Comparison of ENCODE assay signal across 24 cellular contexts in the genomic region with DNA sequence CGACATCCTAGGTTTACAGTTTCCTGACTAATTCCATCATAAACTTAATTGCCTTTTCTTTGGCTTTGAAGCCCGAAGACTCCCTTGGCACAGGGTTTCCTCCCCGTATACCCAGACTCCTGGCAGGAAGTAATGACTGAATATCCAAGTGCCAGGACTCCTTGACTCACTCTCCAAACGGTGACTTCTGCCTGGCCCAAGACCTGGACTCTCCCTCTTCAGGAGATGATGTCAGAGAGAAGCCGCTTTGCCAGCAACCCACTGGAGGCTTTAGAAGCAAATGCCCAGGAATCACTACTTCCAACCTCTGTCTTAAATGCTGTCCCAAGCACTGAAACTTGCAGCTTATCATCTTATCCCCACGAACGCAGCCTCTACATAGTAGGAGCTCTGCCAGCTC.
DNase-seq lines count a peak whose midpoint lies in the region; ATAC-seq, FAIRE-seq and TF ChIP-seq lines count a peak whose summit lies in the region.
"Had no signal": no experiment of that assay in that cellular context is flagged by ENCODE, and none has a peak within 500 bp of the region (broad histone marks: within the 10 kb centered on the region; RNA-seq: fewer than 3 reads in every experiment).

No MANE protein-coding gene starts in this region.

- H3K4me3 Mint-ChIP-seq in neural progenitor cell: no peak overlapping the region
- H3K4me3 Mint-ChIP-seq: activated CD4-positive, alpha-beta T cell treated with anti-CD3 and anti-CD28 coated beads, Interleukin-2, amount 10 ng/mL, durations not matched to agents 24 days and 14 days; activated naive CD4-positive, alpha-beta T cell treated with anti-CD3 and anti-CD28 coated beads, Interleukin-2, amount 50 U/mL, for 24 hours; naive thymus-derived CD8-positive, alpha-beta T cell; T-helper 17 cell had no signal

- H3K36me3 Mint-ChIP-seq in neural progenitor cell: no peaks in the 10 kb centered on the region

- H3K4me2 ChIP-seq in neural progenitor cell: no peak overlapping the region

- no peak overlapping the region for H3K27ac Mint-ChIP-seq in neural progenitor cell
- H3K27ac Mint-ChIP-seq: activated CD4-positive, alpha-beta T cell treated with anti-CD3 and anti-CD28 coated beads, Interleukin-2, amount 10 ng/mL, durations not matched to agents 24 days and 14 days; activated naive CD4-positive, alpha-beta T cell treated with anti-CD3 and anti-CD28 coated beads, Interleukin-2, amount 50 U/mL, for 24 hours; naive thymus-derived CD8-positive, alpha-beta T cell; T-helper 17 cell had no signal

- ATAC-seq in HG02763 (IDR thresholded peaks at IDR 0.05; ENCODE audit: unreplicated experiment): no peak
- ATAC-seq: left lobe of liver; naive thymus-derived CD8-positive, alpha-beta T cell; sciatic nerve; T-helper 17 cell had no signal

- POLR2A ChIA-PET in RWPE1 (lab: Yijun Ruan, JAX; ENCODE audit: low non-redundant PET): no interaction called here

- DNase-seq in H54 (ENCODE audit: insufficient read length, low spot score) (peak; percentile 56), RWPE1 (ENCODE audit: low spot score) (peak; percentile 21), epithelial cell of esophagus (ENCODE audit: low read depth) (peak; percentile 8), skeletal muscle cell (ENCODE audit: low read depth) (peak; percentile 20), NCI-H2081 treated with DMSO at 0.1 percent for 48 hours (lab: John Stamatoyannopoulos, UW) (no peak), neural progenitor cell (ENCODE audit: low spot score) (no peak), GM03348 (ENCODE audit: low spot score) (no peak)
- DNase-seq: activated CD4-positive, alpha-beta T cell treated with anti-CD3 and anti-CD28 coated beads, Interleukin-2, amount 10 ng/mL, durations not matched to agents 24 days and 14 days; anterior cingulate cortex; esophagus squamous epithelium; naive thymus-derived CD8-positive, alpha-beta T cell; NCI-H1092; NCI-H2029 treated with DMSO at 0.1 percent for 48 hours; NCI-H446; ovary; T-helper 17 cell; uterus had no signal

- peaks cover 8% of the 10 kb centered on the region for H3K9me3 Mint-ChIP-seq in neural progenitor cell
- H3K9me3 Mint-ChIP-seq: activated naive CD4-positive, alpha-beta T cell treated with anti-CD3 and anti-CD28 coated beads, Interleukin-2, amount 50 U/mL, for 24 hours had no signal

- H3K36me3 ChIP-seq in neural progenitor cell: no peaks in the 10 kb centered on the region
- H3K36me3 ChIP-seq: esophagus squamous epithelium, ovary, SJSA1, suprapubic skin, uterus had no signal

- TF ChIP-seq POLR2A in H54 (IDR thresholded peaks at IDR 0.05; ENCODE audit: low read depth, low read length): no peak

- no peaks in the 10 kb centered on the region for H3K79me2 ChIP-seq in neural progenitor cell (ENCODE audit: low read depth)

- H3F3A ChIP-seq in neural progenitor cell (ENCODE audit: low read depth): no peaks in the 10 kb centered on the region

- H3K27me3 ChIP-seq in neural progenitor cell: no peaks in the 10 kb centered on the region
- H3K27me3 ChIP-seq: ovary, SJSA1, suprapubic skin, uterus had no signal

- H4K20me1 ChIP-seq in neural progenitor cell (ENCODE audit: low read depth): no peaks in the 10 kb centered on the region

- TF ChIP-seq CTCF in RWPE1 (conservative IDR thresholded peaks at IDR 0.05; ENCODE audit: low read depth) (no peak), epithelial cell of esophagus (IDR thresholded peaks at IDR 0.05; ENCODE audit: insufficient read depth, low read depth, low read length, missing control alignments) (no peak), neural progenitor cell (IDR thresholded peaks at IDR 0.05) (no peak)

- no peak overlapping the region for H3K9ac ChIP-seq in neural progenitor cell

- no peak for FAIRE-seq in H54 (lab: Jason Lieb, UNC)
- FAIRE-seq: G401.6 had no signal

- H3K27me3 Mint-ChIP-seq in neural progenitor cell (ENCODE audit: insufficient read depth, low read depth): no peaks in the 10 kb centered on the region
- H3K27me3 Mint-ChIP-seq: activated naive CD4-positive, alpha-beta T cell treated with anti-CD3 and anti-CD28 coated beads, Interleukin-2, amount 50 U/mL, for 24 hours had no signal

- H2AFZ ChIP-seq in neural progenitor cell (replicated peaks): no peak overlapping the region

- no peaks in the 10 kb centered on the region for H3K4me1 ChIP-seq in neural progenitor cell
- H3K4me1 ChIP-seq: esophagus squamous epithelium, suprapubic skin, uterus had no signal

- CTCF ChIA-PET in RWPE1 (lab: Yijun Ruan, JAX): no interaction called here

- H3K4me3 ChIP-seq in epithelial cell of esophagus (ENCODE audit: low read length) (no peak overlapping the region), skeletal muscle cell (ENCODE audit: low read depth, low read length) (no peak overlapping the region), neural progenitor cell (no peak overlapping the region)
- H3K4me3 ChIP-seq: esophagus squamous epithelium, ovary, SJSA1, suprapubic skin, uterus had no signal

- H3K9me3 ChIP-seq in neural progenitor cell (ENCODE audit: low read depth): no peaks in the 10 kb centered on the region
- H3K9me3 ChIP-seq: esophagus squamous epithelium, ovary, SJSA1, suprapubic skin, uterus had no signal

- peaks cover 12% of the 10 kb centered on the region for H3K4me1 Mint-ChIP-seq in neural progenitor cell
- H3K4me1 Mint-ChIP-seq: activated CD4-positive, alpha-beta T cell treated with anti-CD3 and anti-CD28 coated beads, Interleukin-2, amount 10 ng/mL, durations not matched to agents 24 days and 14 days; activated naive CD4-positive, alpha-beta T cell treated with anti-CD3 and anti-CD28 coated beads, Interleukin-2, amount 50 U/mL, for 24 hours; naive thymus-derived CD8-positive, alpha-beta T cell had no signal

- H3K27ac ChIP-seq in RWPE1 (no peak overlapping the region), neural progenitor cell (no peak overlapping the region)
- H3K27ac ChIP-seq: esophagus squamous epithelium, ovary, SJSA1, suprapubic skin, uterus had no signal

Comparison
In these comparisons a context has a peak if more than half of its experiments do, and no peak if none do; other contexts are left out.
1. DNase-seq: peak in H54 (single experiment), RWPE1 (single experiment), epithelial cell of esophagus (single experiment) and skeletal muscle cell (single experiment); none in NCI-H2081 treated with DMSO at 0.1 percent for 48 hours (single experiment), neural progenitor cell (single experiment) and GM03348 (single experiment).